In genomic region chr9:128111726-128112125, GRCh38 we compare ENCODE assay signal across 5 cellular contexts. TPM values are rescaled to one million over a fixed set of nuclear protein-coding genes. Genes with fewer than 3 reads are reported as not detected.
"Had no signal": no experiment of that assay in that cellular context is flagged by ENCODE, and none has a peak within 500 bp of the region (broad histone marks: within the 10 kb centered on the region; RNA-seq: fewer than 3 reads in every experiment).

No MANE protein-coding gene starts in this region.

RNA-seq across cellular contexts. Expression of gene LCN2, which starts 37.5 kb away (rescaled TPM):
- total RNA-seq: activated CD8-positive, alpha-beta T cell treated with anti-CD3 and anti-CD28 coated beads, Interleukin-2, amount 10 ng/mL, durations not matched to agents 7 days and 5 days; activated naive CD4-positive, alpha-beta T cell treated with anti-CD3 and anti-CD28 coated beads, Interleukin-2, amount 50 U/mL, for 72 hours; activated T-helper 1 cell treated with anti-CD3 and anti-CD28 coated beads, Interleukin-12 subunit alpha, Interleukin-12 subunit beta, Interleukin-2, Interleukin-4 antibody, amounts not matched to agents 30 ng/mL and 10 ng/mL and 1 ng/mL, durations not matched to agents 14 hours and 24 hours and 36 hours; SJSA1; T-helper 1 cell treated with Interleukin-12 subunit alpha and Interleukin-12 subunit beta and Interleukin-4 antibody, amounts not matched to agents 30 ng/mL and 1 ng/mL, for 36 hours had no signal
